In the genomic region with DNA sequence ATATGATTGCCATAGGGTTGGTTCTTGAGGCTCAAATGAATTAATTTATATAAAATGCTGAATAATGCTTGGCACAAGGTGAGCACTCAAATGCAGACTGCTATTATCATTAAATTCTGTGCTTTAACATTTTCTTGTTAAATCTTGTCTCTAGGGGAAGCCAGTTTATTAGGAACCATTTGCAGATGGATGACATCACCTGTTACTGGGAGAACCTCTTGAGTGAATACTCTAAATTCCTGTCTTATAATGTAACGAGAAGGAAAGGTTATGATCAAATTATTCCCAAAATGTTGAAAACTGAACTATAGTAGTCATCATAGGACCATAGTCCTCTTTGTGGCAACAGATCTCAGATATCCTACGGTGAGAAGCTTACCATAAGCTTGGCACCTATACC, we compare ENCODE assay signal across 32 cellular contexts.
"Had no signal": no experiment of that assay in that cellular context is flagged by ENCODE, and none has a peak within 500 bp of the region (broad histone marks: within the 10 kb centered on the region; RNA-seq: fewer than 3 reads in every experiment).

No MANE protein-coding gene starts in this region.

- DNase-seq: activated CD4-positive, alpha-beta memory T cell treated with anti-CD3 and anti-CD28 coated beads for 36 hours; activated CD4-positive, alpha-beta T cell treated with anti-CD3 and anti-CD28 coated beads, Interleukin-2, amount 10 ng/mL, durations not matched to agents 24 days and 14 days; activated CD4-positive, CD25-positive, alpha-beta regulatory T cell treated with anti-CD3 and anti-CD28 coated beads, Interleukin-2, amount 50 U/mL, for 72 hours; activated CD8-positive, alpha-beta memory T cell treated with anti-CD3 and anti-CD28 coated beads, Interleukin-2, amount 50 U/mL, for 4 hours; activated effector memory CD4-positive, alpha-beta T cell treated with anti-CD3 and anti-CD28 coated beads, Interleukin-2, amount 50 U/mL, for 16 hours; activated naive CD4-positive, alpha-beta T cell treated with anti-CD3 and anti-CD28 coated beads for 36 hours; activated naive CD8-positive, alpha-beta T cell treated with anti-CD3 and anti-CD28 coated beads, Interleukin-2, amount 10 ng/mL, durations not matched to agents 7 days and 5 days; activated T-cell treated with anti-CD3 and anti-CD28 coated beads, Interleukin-2, amount 50 U/mL, for 1 hour; amygdala; colonic mucosa; effector CD8-positive, alpha-beta T cell; esophagus squamous epithelium; left cardiac atrium; naive thymus-derived CD4-positive, alpha-beta T cell; pancreas; retina; sigmoid colon; small intestine; stimulated activated CD4-positive, alpha-beta T cell treated with anti-CD3 and anti-CD28 coated beads, Interleukin-4, amount 100 ng/mL, for 24 hours; stomach; T-helper 17 cell; T1000; thyroid gland; upper lobe of right lung; WERI-Rb-1 had no signal

- H3K4me1 ChIP-seq: breast epithelium, colonic mucosa, prostate gland, sigmoid colon, thyroid gland, upper lobe of right lung had no signal

- H3K27me3 ChIP-seq: breast epithelium, colonic mucosa, esophagus squamous epithelium, pancreas, sigmoid colon, stomach, thyroid gland, upper lobe of right lung had no signal

- FAIRE-seq: endometrium, frontal cortex, islet of Langerhans, pancreas, small intestine had no signal

- H3K36me3 ChIP-seq: colonic mucosa, prostate gland had no signal

- H3K27ac ChIP-seq: breast epithelium, colonic mucosa, epithelial cell of prostate, esophagus squamous epithelium, pancreas, prostate gland, sigmoid colon, stomach, thyroid gland, upper lobe of right lung, WERI-Rb-1 had no signal

- ATAC-seq: left cardiac atrium; naive thymus-derived CD4-positive, alpha-beta T cell; pancreas; stimulated activated effector memory CD8-positive, alpha-beta T cell treated with anti-CD3 and anti-CD28 coated beads, Interleukin-12 subunit alpha, Interleukin-12 subunit beta, amount 100 ng/mL, for 72 hours; T-helper 17 cell; upper lobe of right lung had no signal

- H3K9me3 ChIP-seq: breast epithelium, colonic mucosa, esophagus squamous epithelium, pancreas, prostate gland, sigmoid colon, stomach, thyroid gland, upper lobe of right lung had no signal

- H3K4me3 ChIP-seq: breast epithelium, colonic mucosa, esophagus squamous epithelium, pancreas, prostate gland, sigmoid colon, stomach, thyroid gland, upper lobe of right lung had no signal
